Comparison of ENCODE assay signal across 28 cellular contexts in genomic region chr5:135601466-135601865, GRCh38. TPM values are rescaled to one million over a fixed set of nuclear protein-coding genes. Genes with fewer than 3 reads are reported as not detected.
"Had no signal": no experiment of that assay in that cellular context is flagged by ENCODE, and none has a peak within 500 bp of the region (broad histone marks: within the 10 kb centered on the region; RNA-seq: fewer than 3 reads in every experiment).

No MANE protein-coding gene starts in this region.

- ATAC-seq: activated CD4-positive, alpha-beta T cell treated with anti-CD3 and anti-CD28 coated beads for 36 hours; activated T-cell treated with anti-CD3 and anti-CD28 coated beads, Interleukin-2, amount 50 U/mL, for 72 hours; esophagus mucosa; gastroesophageal sphincter had no signal

- H3K9me3 ChIP-seq: gastroesophageal sphincter had no signal

- H3K36me3 ChIP-seq: brain microvascular endothelial cell, gastroesophageal sphincter had no signal

- H3K4me3 ChIP-seq: gastroesophageal sphincter had no signal

- H3K4me1 ChIP-seq: gastroesophageal sphincter had no signal

- H3K27ac Mint-ChIP-seq: activated CD4-positive, alpha-beta memory T cell treated with anti-CD3 and anti-CD28 coated beads for 36 hours; activated CD4-positive, alpha-beta T cell treated with anti-CD3 and anti-CD28 coated beads for 36 hours; activated CD4-positive, alpha-beta T cell treated with anti-CD3 and anti-CD28 coated beads, Interleukin-2, amount 10 ng/mL, durations not matched to agents 24 days and 14 days; activated naive CD8-positive, alpha-beta T cell; activated T-cell treated with anti-CD3 and anti-CD28 coated beads, Interleukin-2, amount 50 U/mL, for 24 hours; activated T-cell treated with anti-CD3 and anti-CD28 coated beads, Interleukin-2, amount 50 U/mL, for 72 hours had no signal

- H3K27me3 Mint-ChIP-seq: activated naive CD8-positive, alpha-beta T cell had no signal

- DNase-seq: activated CD4-positive, alpha-beta memory T cell treated with anti-CD3 and anti-CD28 coated beads for 36 hours; activated CD4-positive, alpha-beta T cell treated with anti-CD3 and anti-CD28 coated beads for 36 hours; activated CD4-positive, alpha-beta T cell treated with anti-CD3 and anti-CD28 coated beads, Interleukin-2, amount 10 ng/mL, durations not matched to agents 24 days and 14 days; activated CD4-positive, CD25-positive, alpha-beta regulatory T cell; activated CD4-positive, CD25-positive, alpha-beta regulatory T cell treated with anti-CD3 and anti-CD28 coated beads, Interleukin-2, amount 50 U/mL, for 72 hours; activated CD8-positive, alpha-beta memory T cell treated with anti-CD3 and anti-CD28 coated beads for 24 hours; activated CD8-positive, alpha-beta memory T cell treated with anti-CD3 and anti-CD28 coated beads, Interleukin-2, amount 50 U/mL, for 4 hours; activated gamma-delta T cell; activated naive CD4-positive, alpha-beta T cell; activated naive CD4-positive, alpha-beta T cell treated with anti-CD3 and anti-CD28 coated beads, Interleukin-2, amount 50 U/mL, for 16 hours; activated T-cell treated with anti-CD3 and anti-CD28 coated beads for 4 hours; activated T-cell treated with anti-CD3 and anti-CD28 coated beads, Interleukin-2, amount 50 U/mL, for 24 hours; activated T-cell treated with anti-CD3 and anti-CD28 coated beads, Interleukin-2, amount 50 U/mL, for 72 hours; amniotic stem cell; anterior cingulate cortex; brain microvascular endothelial cell; cortex of kidney; effector CD8-positive, alpha-beta T cell; foreskin melanocyte; T-helper 2 cell had no signal

- H3K4me3 Mint-ChIP-seq: activated CD4-positive, alpha-beta memory T cell treated with anti-CD3 and anti-CD28 coated beads for 36 hours; activated CD4-positive, alpha-beta T cell treated with anti-CD3 and anti-CD28 coated beads for 36 hours; activated CD4-positive, alpha-beta T cell treated with anti-CD3 and anti-CD28 coated beads, Interleukin-2, amount 10 ng/mL, durations not matched to agents 24 days and 14 days; activated naive CD8-positive, alpha-beta T cell; activated T-cell treated with anti-CD3 and anti-CD28 coated beads, Interleukin-2, amount 50 U/mL, for 24 hours; activated T-cell treated with anti-CD3 and anti-CD28 coated beads, Interleukin-2, amount 50 U/mL, for 72 hours; central memory CD8-positive, alpha-beta T cell had no signal

- H3K9me3 Mint-ChIP-seq: activated CD4-positive, alpha-beta memory T cell treated with anti-CD3 and anti-CD28 coated beads for 36 hours; activated CD4-positive, alpha-beta T cell treated with anti-CD3 and anti-CD28 coated beads, Interleukin-2, amount 10 ng/mL, durations not matched to agents 24 days and 14 days; activated T-cell treated with anti-CD3 and anti-CD28 coated beads, Interleukin-2, amount 50 U/mL, for 24 hours; activated T-cell treated with anti-CD3 and anti-CD28 coated beads, Interleukin-2, amount 50 U/mL, for 72 hours; central memory CD8-positive, alpha-beta T cell had no signal

- FAIRE-seq: astrocyte had no signal

- H3K27ac ChIP-seq: brain microvascular endothelial cell, gastroesophageal sphincter had no signal

- H3K27me3 ChIP-seq: brain microvascular endothelial cell had no signal

- H3K4me1 Mint-ChIP-seq: activated CD4-positive, alpha-beta T cell treated with anti-CD3 and anti-CD28 coated beads for 36 hours; activated CD4-positive, alpha-beta T cell treated with anti-CD3 and anti-CD28 coated beads, Interleukin-2, amount 10 ng/mL, durations not matched to agents 24 days and 14 days; central memory CD8-positive, alpha-beta T cell had no signal

- H3K36me3 Mint-ChIP-seq: activated CD4-positive, alpha-beta memory T cell treated with anti-CD3 and anti-CD28 coated beads for 36 hours; activated naive CD8-positive, alpha-beta T cell had no signal

RNA-seq across cellular contexts. Expression of gene CXCL14, which starts 22.7 kb away (rescaled TPM):
- total RNA-seq: activated CD4-positive, alpha-beta memory T cell treated with anti-CD3 and anti-CD28 coated beads for 36 hours; activated CD4-positive, alpha-beta T cell treated with anti-CD3 and anti-CD28 coated beads for 36 hours; activated CD4-positive, alpha-beta T cell treated with anti-CD3 and anti-CD28 coated beads, Interleukin-2, amount 10 ng/mL, durations not matched to agents 24 days and 14 days; activated T-cell treated with anti-CD3 and anti-CD28 coated beads, Interleukin-2, amount 50 U/mL, for 72 hours; dermis microvascular lymphatic vessel endothelial cell; glomerular endothelial cell; T-helper 1 cell treated with Interleukin-12 subunit alpha and Interleukin-12 subunit beta and Interleukin-4 antibody, amounts not matched to agents 30 ng/mL and 1 ng/mL, for 36 hours had no signal
